In genomic region chr18:63322908-63323634, GRCh38 we compare ENCODE assay signal across 8 cellular contexts. TPM values are rescaled to one million over a fixed set of nuclear protein-coding genes. Genes with fewer than 3 reads are reported as not detected.
A peak's percentile ranks its signal among the peaks of the same experiment; 100 is the strongest.
DNase-seq lines count a peak whose midpoint lies in the region; ATAC-seq, FAIRE-seq and TF ChIP-seq lines count a peak whose summit lies in the region.

No MANE protein-coding gene starts in this region.

- no peak for ATAC-seq in stimulated activated effector memory CD8-positive, alpha-beta T cell treated with anti-CD3 and anti-CD28 coated beads, Interleukin-12 subunit alpha, Interleukin-12 subunit beta, amount 100 ng/mL, for 72 hours

- peak overlapping the region; percentile 29 for H3K9ac ChIP-seq in mesendoderm (ENCODE audit: low read length)

- DNase-seq in H54 (ENCODE audit: insufficient read length, low spot score) (peak; percentile 43), NCI-H345 treated with DMSO at 0.1 percent for 48 hours (lab: John Stamatoyannopoulos, UW; ENCODE audit: unreplicated experiment) (peak; percentile 85), mesendoderm (peak; percentile 72)
- DNase-seq in activated CD4-positive, alpha-beta T cell treated with anti-CD3 and anti-CD28 coated beads for 1 hour, result peak; percentile 36
- peak; percentile 58 for DNase-seq in effector CD4-positive, alpha-beta T cell
- DNase-seq in stimulated activated effector memory CD8-positive, alpha-beta T cell treated with anti-CD3 and anti-CD28 coated beads, Interleukin-12 subunit alpha, Interleukin-12 subunit beta, amount 100 ng/mL, for 72 hours (ENCODE audit: low spot score in 2 of 2), result no peak

- no peak overlapping the region for H3K4me3 ChIP-seq in mesendoderm (ENCODE audit: low read length)

- TF ChIP-seq POLR2A in H54 (IDR thresholded peaks at IDR 0.05; ENCODE audit: low read depth, low read length), result no peak

- no peak overlapping the region for H3K27ac ChIP-seq in C4-2B
- H3K27ac ChIP-seq in mesendoderm (ENCODE audit: low read depth, low read length), result no peak overlapping the region
- H3K27ac ChIP-seq in temporal lobe (ENCODE audit: low read depth, low read length), result peak overlapping the region; percentile 73

- H4K5ac ChIP-seq in mesendoderm (ENCODE audit: low read length), result no peak overlapping the region

- no peak overlapping the region for H4K8ac ChIP-seq in mesendoderm (ENCODE audit: low read depth, low read length)

- H3K4me3 Mint-ChIP-seq in stimulated activated effector memory CD8-positive, alpha-beta T cell treated with anti-CD3 and anti-CD28 coated beads, Interleukin-12 subunit alpha, Interleukin-12 subunit beta, amount 100 ng/mL, for 72 hours, result no peak overlapping the region

- no CpG with 5 or more reads among the region's 8 CpGs for WGBS in mesendoderm (ENCODE audit: extremely low coverage, insufficient coverage, low lambda C conversion rate)

- H3K23ac ChIP-seq in mesendoderm (ENCODE audit: low read length), result no peak overlapping the region

- FAIRE-seq in H54 (lab: Jason Lieb, UNC), result peak; percentile 30

- no peaks in the 10 kb centered on the region for H3K79me2 ChIP-seq in mesendoderm (ENCODE audit: control insufficient read depth, insufficient read depth, low read length)

- no peak overlapping the region for H2AK5ac ChIP-seq in mesendoderm (ENCODE audit: low read length)

- peak overlapping the region; percentile 49 for H3K56ac ChIP-seq in mesendoderm (ENCODE audit: low read length)

- H2BK120ac ChIP-seq in mesendoderm (ENCODE audit: low read depth, low read length), result no peak overlapping the region

- TF ChIP-seq CTCF in C4-2B (conservative IDR thresholded peaks at IDR 0.05), result peak; percentile 78

- no peak overlapping the region for H3K18ac ChIP-seq in mesendoderm (ENCODE audit: low read length)

- H3K4ac ChIP-seq in mesendoderm (ENCODE audit: low read depth, low read length), result no peak overlapping the region

- no peak overlapping the region for H3K4me2 ChIP-seq in mesendoderm (ENCODE audit: low read length)

- H2BK5ac ChIP-seq in mesendoderm (ENCODE audit: low read length), result no peak overlapping the region

- H3K9me3 Mint-ChIP-seq in stimulated activated effector memory CD8-positive, alpha-beta T cell treated with anti-CD3 and anti-CD28 coated beads, Interleukin-12 subunit alpha, Interleukin-12 subunit beta, amount 100 ng/mL, for 72 hours, result no peaks in the 10 kb centered on the region

- H3K36me3 ChIP-seq in mesendoderm (ENCODE audit: control insufficient read depth, insufficient read depth, low read length), result no peaks in the 10 kb centered on the region

- H2BK15ac ChIP-seq in mesendoderm (replicated peaks; ENCODE audit: low read depth), result no peak overlapping the region

- peaks cover 3% of the 10 kb centered on the region for H3K4me1 ChIP-seq in mesendoderm (ENCODE audit: control insufficient read depth, low read depth, low read length)

- peaks cover 12% of the 10 kb centered on the region for H3K36me3 Mint-ChIP-seq in stimulated activated effector memory CD8-positive, alpha-beta T cell treated with anti-CD3 and anti-CD28 coated beads, Interleukin-12 subunit alpha, Interleukin-12 subunit beta, amount 100 ng/mL, for 72 hours

- no peaks in the 10 kb centered on the region for H3K79me1 ChIP-seq in mesendoderm (ENCODE audit: low read length)

- no peak overlapping the region for H3K27ac Mint-ChIP-seq in stimulated activated effector memory CD8-positive, alpha-beta T cell treated with anti-CD3 and anti-CD28 coated beads, Interleukin-12 subunit alpha, Interleukin-12 subunit beta, amount 100 ng/mL, for 72 hours

- H3K4me1 Mint-ChIP-seq in stimulated activated effector memory CD8-positive, alpha-beta T cell treated with anti-CD3 and anti-CD28 coated beads, Interleukin-12 subunit alpha, Interleukin-12 subunit beta, amount 100 ng/mL, for 72 hours, result peaks cover 19% of the 10 kb centered on the region

- H3K27me3 ChIP-seq in mesendoderm (ENCODE audit: insufficient read depth, low read length, poor library complexity), result peaks cover 11% of the 10 kb centered on the region

RNA-seq across cellular contexts. Expression of gene BCL2, which starts 3.5 kb away (rescaled TPM):
- 1.5 TPM for polyA plus RNA-seq in mesendoderm (2013, experiment 1 of 2)
- 1.6 TPM for polyA plus RNA-seq in mesendoderm (2013, experiment 2 of 2)
- 17.7 TPM for total RNA-seq in temporal lobe

RNA-seq across cellular contexts. Expression of gene KDSR, which starts 43.9 kb away (rescaled TPM):
- 17.8 TPM for polyA plus RNA-seq in mesendoderm (2013, experiment 1 of 2)
- 19.9 TPM for polyA plus RNA-seq in mesendoderm (2013, experiment 2 of 2)
- total RNA-seq in temporal lobe, result 13.3 TPM

Comparison
In these comparisons a context has a peak if more than half of its experiments do, and no peak if none do; other contexts are left out.
1. DNase-seq: peak in H54 (single experiment), NCI-H345 treated with DMSO at 0.1 percent for 48 hours (single experiment), activated CD4-positive, alpha-beta T cell treated with anti-CD3 and anti-CD28 coated beads for 1 hour (single experiment), effector CD4-positive, alpha-beta T cell (single experiment) and mesendoderm (single experiment); none in stimulated activated effector memory CD8-positive, alpha-beta T cell treated with anti-CD3 and anti-CD28 coated beads, Interleukin-12 subunit alpha, Interleukin-12 subunit beta, amount 100 ng/mL, for 72 hours (0 of 2).